Comparison of ENCODE assay signal across 15 cellular contexts in genomic region chr16:9123401-9123800, GRCh38. TPM values are rescaled to one million over a fixed set of nuclear protein-coding genes. Genes with fewer than 3 reads are reported as not detected.
DNase-seq lines count a peak whose midpoint lies in the region; ATAC-seq, FAIRE-seq and TF ChIP-seq lines count a peak whose summit lies in the region.
"Had no signal": no experiment of that assay in that cellular context is flagged by ENCODE, and none has a peak within 500 bp of the region (broad histone marks: within the 10 kb centered on the region; RNA-seq: fewer than 3 reads in every experiment).

No MANE protein-coding gene starts in this region.

- dilution Hi-C loops in IMR-90 (cut with HindIII; ENCODE audit: low sequenced_read_pairs, unreplicated experiment) = no loop called here

- H3K4me2 ChIP-seq in BLaER1 treated with 17β-estradiol and CSF1 and Interleukin-3, amounts not matched to agents 10 nM and 100 nM = peak overlapping the region; percentile 80 to 95 (median 88)
- H3K4me2 ChIP-seq in IMR-90 (ENCODE audit: low read depth, low read length) = no peak overlapping the region

- H3K36me3 ChIP-seq in BLaER1 treated with 17β-estradiol and CSF1 and Interleukin-3, amounts not matched to agents 10 nM and 100 nM = peaks cover 23 to 67% (median 36%) of the 10 kb centered on the region in 11 experiments; a peak in 18 of 22 replicates
- H3K36me3 ChIP-seq in IMR-90 (ENCODE audit: control insufficient read depth, insufficient read depth, low read length) = peaks cover 28% of the 10 kb centered on the region
- H3K36me3 ChIP-seq in neutrophil = peaks cover 68% of the 10 kb centered on the region

- no peak overlapping the region for H2BK120ac ChIP-seq in IMR-90 (ENCODE audit: low read depth, low read length)

- H3K9me1 ChIP-seq in IMR-90 (ENCODE audit: insufficient read depth, low read length) = peaks cover 32% of the 10 kb centered on the region

- peak overlapping the region in 1 of 10 experiments; percentile 38; a peak in 4 of 20 replicates for H3K4me3 ChIP-seq in BLaER1 treated with 17β-estradiol and CSF1 and Interleukin-3, amounts not matched to agents 10 nM and 100 nM
- H3K4me3 ChIP-seq in IMR-90 (ENCODE audit: insufficient read depth, low read depth, low read length) (no peak overlapping the region), neutrophil (ENCODE audit: low read depth in 1 of 2, low read length in 1 of 2) (no peak overlapping the region)
- H3K4me3 ChIP-seq: skin epidermis had no signal

- H3K18ac ChIP-seq in IMR-90 (ENCODE audit: low read depth, low read length) = no peak overlapping the region

- in situ Hi-C loops in IMR-90 (cut with MboI; ENCODE audit: low sequenced_read_pairs) = loop anchor here (25.0 kb wide), 1 partner anchor 1814 kb away; the partner anchor contains the start of genes CLEC16A and DEXI

- no peak overlapping the region for H2BK15ac ChIP-seq in IMR-90 (ENCODE audit: low read depth, low read length)

- peaks cover 30% of the 10 kb centered on the region for H3K36me3 Mint-ChIP-seq in activated naive CD8-positive, alpha-beta T cell treated with anti-CD3 and anti-CD28 coated beads, Interleukin-2, amount 50 U/mL, for 24 hours (ENCODE audit: low read depth)

- H4K8ac ChIP-seq in IMR-90 (ENCODE audit: low read depth in 2 of 2, low read length in 2 of 2) = no peak overlapping the region

- no peak overlapping the region for H3K4me3 Mint-ChIP-seq in activated naive CD8-positive, alpha-beta T cell treated with anti-CD3 and anti-CD28 coated beads, Interleukin-2, amount 50 U/mL, for 24 hours
- H3K4me3 Mint-ChIP-seq: activated T-helper 17 cell treated with anti-CD3 and anti-CD28 coated beads, Interleukin-2, amount 50 U/mL, for 72 hours had no signal

- FAIRE-seq in RCC 7860 (lab: Jason Lieb, UNC) = no peak
- FAIRE-seq: GM12891 had no signal

- TF ChIP-seq RAD21 in IMR-90 (IDR thresholded peaks at IDR 0.05; ENCODE audit: low read length) = no peak

- H3K27me3 Mint-ChIP-seq in activated naive CD8-positive, alpha-beta T cell treated with anti-CD3 and anti-CD28 coated beads, Interleukin-2, amount 50 U/mL, for 24 hours = no peaks in the 10 kb centered on the region
- H3K27me3 Mint-ChIP-seq: activated T-helper 17 cell treated with anti-CD3 and anti-CD28 coated beads, Interleukin-2, amount 50 U/mL, for 72 hours had no signal

- TF ChIP-seq POLR2A in IMR-90 (IDR thresholded peaks at IDR 0.05; ENCODE audit: low read depth, low read length) = no peak

- no peak for TF ChIP-seq CTCF in IMR-90 (conservative IDR thresholded peaks at IDR 0.05; ENCODE audit: low read depth, low read length)
- no peak for TF ChIP-seq CTCF in neutrophil (IDR thresholded peaks at IDR 0.05)

- H3K23ac ChIP-seq in IMR-90 (ENCODE audit: low read depth, low read length) = no peak overlapping the region

- H3K27ac Mint-ChIP-seq in activated naive CD8-positive, alpha-beta T cell treated with anti-CD3 and anti-CD28 coated beads, Interleukin-2, amount 50 U/mL, for 24 hours = peak overlapping the region; percentile 60
- H3K27ac Mint-ChIP-seq: activated T-helper 17 cell treated with anti-CD3 and anti-CD28 coated beads, Interleukin-2, amount 50 U/mL, for 72 hours had no signal

- H2AFZ ChIP-seq in IMR-90 (replicated peaks; ENCODE audit: low read length, poor library complexity) = peak overlapping the region; percentile 46

- WGBS in IMR-90 (ENCODE audit: extremely low coverage in 2 of 2, insufficient read length in 1 of 2), 2 experiments = 100% methylated on average over 4 of the region's 7 CpGs; no CpG with 5 or more reads in 1 of the 2 experiments

- H4K5ac ChIP-seq in IMR-90 (ENCODE audit: low read depth, low read length) = no peak overlapping the region

- no peaks in the 10 kb centered on the region for H3K9me3 ChIP-seq in BLaER1 treated with 17β-estradiol and CSF1 and Interleukin-3, amounts not matched to agents 10 nM and 100 nM (replicated peaks in 1 of 11)
- H3K9me3 ChIP-seq in IMR-90 (ENCODE audit: control insufficient read depth, insufficient read depth, low read length) (no peaks in the 10 kb centered on the region), neutrophil (no peaks in the 10 kb centered on the region)

- intact Hi-C loops in IMR-90 (cut with micrococcal nuclease) = no loop called here

- no peak overlapping the region for H3K14ac ChIP-seq in IMR-90 (replicated peaks; ENCODE audit: low read depth, low read length)

- peaks cover 69 to 99% (median 77%) of the 10 kb centered on the region in 10 experiments for H3K4me1 ChIP-seq in BLaER1 treated with 17β-estradiol and CSF1 and Interleukin-3, amounts not matched to agents 10 nM and 100 nM
- H3K4me1 ChIP-seq in IMR-90 (ENCODE audit: control insufficient read depth, insufficient read depth, low read length) (peaks cover 21% of the 10 kb centered on the region), neutrophil (ENCODE audit: control insufficient read depth in 1 of 2, insufficient read depth in 1 of 2, low read depth in 1 of 2, low read length in 1 of 2) (peaks cover 24 to 26% of the 10 kb centered on the region in 2 experiments)

- no peak overlapping the region for H3K56ac ChIP-seq in IMR-90 (ENCODE audit: extremely low read depth, insufficient read depth, low read length)

- H2BK20ac ChIP-seq in IMR-90 (ENCODE audit: low read depth, low read length) = no peak overlapping the region

- no peak overlapping the region for H2BK5ac ChIP-seq in IMR-90 (ENCODE audit: low read depth, low read length, poor library complexity, severe bottlenecking)

- no peak overlapping the region for H4K91ac ChIP-seq in IMR-90 (ENCODE audit: insufficient read depth, low read depth, low read length)

- peaks cover 41 to 91% of the 10 kb centered on the region in 2 experiments for H3K79me1 ChIP-seq in IMR-90 (ENCODE audit: low read depth in 1 of 2, low read length in 2 of 2)

- peak overlapping the region in 6 of 11 experiments; percentile 11 to 48 (median 36); a peak in 7 of 22 replicates for H3K9ac ChIP-seq in BLaER1 treated with 17β-estradiol and CSF1 and Interleukin-3, amounts not matched to agents 10 nM and 100 nM
- no peak overlapping the region for H3K9ac ChIP-seq in IMR-90 (ENCODE audit: low read depth, low read length)

- H3K27me3 ChIP-seq in BLaER1 treated with 17β-estradiol and CSF1 and Interleukin-3, amounts not matched to agents 10 nM and 100 nM = no peaks in the 10 kb centered on the region
- H3K27me3 ChIP-seq in IMR-90 (ENCODE audit: control insufficient read depth, insufficient read depth, low read length) (no peaks in the 10 kb centered on the region), neutrophil (no peaks in the 10 kb centered on the region)

- peak overlapping the region in 9 of 11 experiments; percentile 42 to 85 (median 63); a peak in 19 of 22 replicates for H3K27ac ChIP-seq in BLaER1 treated with 17β-estradiol and CSF1 and Interleukin-3, amounts not matched to agents 10 nM and 100 nM
- no peak overlapping the region for H3K27ac ChIP-seq in IMR-90 (ENCODE audit: insufficient read depth, low read length)
- peak overlapping the region; percentile 82 for H3K27ac ChIP-seq in neutrophil

- peaks cover 62 to 100% (median 97%) of the 10 kb centered on the region in 11 experiments for H4K20me1 ChIP-seq in BLaER1 treated with 17β-estradiol and CSF1 and Interleukin-3, amounts not matched to agents 10 nM and 100 nM
- H4K20me1 ChIP-seq in IMR-90 (ENCODE audit: insufficient read depth, low read length) = peaks cover 78% of the 10 kb centered on the region

- H2AK5ac ChIP-seq in IMR-90 (ENCODE audit: low read depth, low read length) = peak overlapping the region; percentile 58; the same call in 1 of the 2 replicates

- peak overlapping the region; percentile 7 for H2AK9ac ChIP-seq in IMR-90 (replicated peaks; ENCODE audit: low read depth, low read length, poor library complexity)

- ATAC-seq in IMR-90 (ENCODE audit: low read depth) = no peak
- no peak for ATAC-seq in activated naive CD8-positive, alpha-beta T cell treated with anti-CD3 and anti-CD28 coated beads, Interleukin-2, amount 50 U/mL, for 24 hours

- CTCF ChIA-PET in IMR-90 (lab: Yijun Ruan, JAX) = no interaction called here

- no peak overlapping the region for H3K4ac ChIP-seq in IMR-90 (ENCODE audit: low read depth, low read length)

- BruUV-seq in IMR-90 (replicated peaks; lab: Mats Ljungman, UMichigan) = no TSS peak

- H3K9me3 Mint-ChIP-seq in activated naive CD8-positive, alpha-beta T cell treated with anti-CD3 and anti-CD28 coated beads, Interleukin-2, amount 50 U/mL, for 24 hours = no peaks in the 10 kb centered on the region
- H3K9me3 Mint-ChIP-seq: activated T-helper 17 cell treated with anti-CD3 and anti-CD28 coated beads, Interleukin-2, amount 50 U/mL, for 72 hours had no signal

- POLR2A ChIA-PET in IMR-90 (lab: Charles Lee; ENCODE audit: unreplicated experiment) = no interaction called here

- DNase-seq in IMR-90 (no peak), NCI-H524 (lab: John Stamatoyannopoulos, UW) (no peak), RCC 7860 (ENCODE audit: low spot score) (no peak), AG20443 (ENCODE audit: low spot score) (no peak), occipital lobe (lab: John Stamatoyannopoulos, UW) (no peak)
- no peak for DNase-seq in activated naive CD8-positive, alpha-beta T cell treated with anti-CD3 and anti-CD28 coated beads, Interleukin-2, amount 50 U/mL, for 24 hours
- DNase-seq: NCI-H187 treated with DMSO at 0.1 percent for 48 hours, NCI-H526 treated with DMSO at 0.1 percent for 48 hours, nucleus accumbens, T-helper 2 cell had no signal

- H3K4me1 Mint-ChIP-seq in activated naive CD8-positive, alpha-beta T cell treated with anti-CD3 and anti-CD28 coated beads, Interleukin-2, amount 50 U/mL, for 24 hours = peaks cover 70% of the 10 kb centered on the region

TF ChIP-seq in IMR-90, 13 proteins besides CTCF, POLR2A, EP300 and RAD21 (continues in another document):
- TF ChIP-seq CHD1 (IDR thresholded peaks at IDR 0.05; ENCODE audit: low read depth, low read length) = no peak
- TF ChIP-seq, protein P1, sequence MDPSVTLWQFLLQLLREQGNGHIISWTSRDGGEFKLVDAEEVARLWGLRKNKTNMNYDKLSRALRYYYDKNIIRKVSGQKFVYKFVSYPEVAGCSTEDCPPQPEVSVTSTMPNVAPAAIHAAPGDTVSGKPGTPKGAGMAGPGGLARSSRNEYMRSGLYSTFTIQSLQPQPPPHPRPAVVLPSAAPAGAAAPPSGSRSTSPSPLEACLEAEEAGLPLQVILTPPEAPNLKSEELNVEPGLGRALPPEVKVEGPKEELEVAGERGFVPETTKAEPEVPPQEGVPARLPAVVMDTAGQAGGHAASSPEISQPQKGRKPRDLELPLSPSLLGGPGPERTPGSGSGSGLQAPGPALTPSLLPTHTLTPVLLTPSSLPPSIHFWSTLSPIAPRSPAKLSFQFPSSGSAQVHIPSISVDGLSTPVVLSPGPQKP (IDR thresholded peaks at IDR 0.05; ENCODE audit: borderline replicate concordance, low read depth, low read length) = no peak
- no peak for TF ChIP-seq FOS (IDR thresholded peaks at IDR 0.05; ENCODE audit: low read depth, low read length)
- no peak for TF ChIP-seq RCOR1 (IDR thresholded peaks at IDR 0.05; ENCODE audit: insufficient replicate concordance, low read length)
- no peak for TF ChIP-seq CEBPB (IDR thresholded peaks at IDR 0.05; ENCODE audit: low read depth, low read length)
- no peak for TF ChIP-seq MXI1 (IDR thresholded peaks at IDR 0.05; ENCODE audit: borderline replicate concordance, low read depth, low read length)

RNA-seq across cellular contexts. Expression of gene HAPSTR1, which starts 32.0 kb away (rescaled TPM):
- total RNA-seq in IMR-90 (2012; rRNA removed) = 56.5 and 81.9 TPM in 2 replicates
- polyA plus RNA-seq in IMR-90 (2012; rRNA removed) = 18.4 and 22.2 TPM in 2 replicates
- 5.9 and 7.3 TPM in 2 replicates for polyA plus RNA-seq in IMR-90 (2012; cell fraction: cytosol; rRNA removed)
- polyA plus RNA-seq in IMR-90 (2012; cell fraction: nucleus; rRNA removed; ENCODE audit: low replicate concordance) = 5.7 and 23.8 TPM in 2 replicates
- 153 TPM for total RNA-seq in occipital lobe
